Comparison of ENCODE assay signal across 8 cellular contexts in genomic region chr20:36951198-36951976, GRCh38. TPM values are rescaled to one million over a fixed set of nuclear protein-coding genes. Genes with fewer than 3 reads are reported as not detected.
DNase-seq lines count a peak whose midpoint lies in the region; ATAC-seq and TF ChIP-seq lines count a peak whose summit lies in the region.

Gene SAMHD1, minus strand, starts transcription at chr20:36951708. Its CDS starts 65 bp downstream, at chr20:36951643.

- H3K27me3 ChIP-seq in HUES6 (ENCODE audit: control insufficient read depth, insufficient read depth, low read length) (peaks cover 17% of the 10 kb centered on the region; the same call in 1 of the 2 replicates), OCI-LY3 (ENCODE audit: low read depth, low read length) (no peaks in the 10 kb centered on the region), mononuclear cell (ENCODE audit: insufficient read depth, low read length) (no peaks in the 10 kb centered on the region)

- H3K79me2 ChIP-seq in OCI-LY3 (ENCODE audit: low read length), result peaks cover 22% of the 10 kb centered on the region

- H3K9me3 ChIP-seq in HUES6 (ENCODE audit: control insufficient read depth, insufficient read depth, low read depth, low read length) (no peaks in the 10 kb centered on the region), OCI-LY3 (ENCODE audit: insufficient read depth, low read length) (no peaks in the 10 kb centered on the region), mononuclear cell (ENCODE audit: low read depth, low read length) (no peaks in the 10 kb centered on the region)

- H3K27ac ChIP-seq in HUES6 (ENCODE audit: low read depth, low read length), result no peak within 1 kb of the TSS
- peak within 1 kb of the TSS; percentile 63 for H3K27ac ChIP-seq in OCI-LY3 (ENCODE audit: low read length)

- H3K4me1 ChIP-seq in HUES6 (ENCODE audit: control insufficient read depth, insufficient read depth, low read length) (peaks cover 21% of the 10 kb centered on the region), OCI-LY3 (ENCODE audit: low read length) (peaks cover 25% of the 10 kb centered on the region), mononuclear cell (ENCODE audit: insufficient read depth, low read length) (peaks cover 69% of the 10 kb centered on the region)

- peak within 1 kb of the TSS; percentile 96 for H2AFZ ChIP-seq in OCI-LY3 (ENCODE audit: low read depth, low read length)

- no peak for TF ChIP-seq CTCF in OCI-LY3 (IDR thresholded peaks at IDR 0.05; ENCODE audit: low read depth, low read length)

- no peaks in the 10 kb centered on the region for H3K36me3 ChIP-seq in HUES6 (ENCODE audit: control insufficient read depth, insufficient read depth, low read length)
- peaks cover 3% of the 10 kb centered on the region for H3K36me3 ChIP-seq in OCI-LY3 (replicated peaks; ENCODE audit: low read depth, low read length)

- peak within 1 kb of the TSS; percentile 57 for H3K9ac ChIP-seq in HUES6 (ENCODE audit: low read length)
- H3K9ac ChIP-seq in OCI-LY3 (ENCODE audit: low read length), result peak within 1 kb of the TSS; percentile 76

- H3K4me2 ChIP-seq in OCI-LY3 (ENCODE audit: low read length), result peak within 1 kb of the TSS; percentile 93

- ATAC-seq in GM21423 (IDR thresholded peaks at IDR 0.05; ENCODE audit: unreplicated experiment), result peak; percentile 88

- peaks cover 3% of the 10 kb centered on the region; the same call in 1 of the 2 replicates for H4K20me1 ChIP-seq in OCI-LY3 (ENCODE audit: insufficient read depth, low read length)

- peak; percentile 99 for DNase-seq in D341Med (ENCODE audit: low spot score)
- DNase-seq in activated T-cell treated with anti-CD3 and anti-CD28 coated beads for 1 hour (ENCODE audit: low read depth), result peak; percentile 78
- peak; percentile 96 for DNase-seq in epidermal melanocyte (ENCODE audit: insufficient read length, low spot score)
- DNase-seq in stimulated activated CD8-positive, alpha-beta memory T cell treated with anti-CD3 and anti-CD28 coated beads, Interleukin-4, amount 100 ng/mL, for 1 hour (ENCODE audit: low read depth in 2 of 2, low spot score in 1 of 2), result peak; percentile 58 to 78

- H3K4me3 ChIP-seq in HUES6 (ENCODE audit: low read depth, low read length), result peak within 1 kb of the TSS; percentile 80
- peak within 1 kb of the TSS; percentile 86 for H3K4me3 ChIP-seq in OCI-LY3 (ENCODE audit: low read length)
- H3K4me3 ChIP-seq in mononuclear cell (ENCODE audit: low read length), result peak within 1 kb of the TSS; percentile 100

RNA-seq across cellular contexts. Expression of gene SAMHD1, which starts in this region (rescaled TPM):
- 203 TPM for total RNA-seq in mononuclear cell
